Comparison of ENCODE assay signal across 2 cellular contexts in genomic region chr11:70312401-70313357, GRCh38.
TF ChIP-seq lines count a peak whose summit lies in the region.

No MANE protein-coding gene starts in this region.

TF ChIP-seq in K562, 482 proteins besides CTCF, POLR2A, EP300 and RAD21 (continues in another document):
- TF ChIP-seq MEIS2 (IDR thresholded peaks at IDR 0.05; ENCODE audit: partially characterized antibody) (peak; percentile 4), BHLHE40 (IDR thresholded peaks at IDR 0.05; ENCODE audit: low read length) (no peak), ELF1 (tag; IDR thresholded peaks at IDR 0.05) (no peak), DPF2 (IDR thresholded peaks at IDR 0.05) (peak; percentile 63; the same call in 1 of the 2 replicates), HSF4 (CRISPR knock-in tag; IDR thresholded peaks at IDR 0.05; ENCODE audit: borderline replicate concordance) (no peak), PHF21A (IDR thresholded peaks at IDR 0.05; ENCODE audit: borderline replicate concordance, low read depth) (no peak), JUND (IDR thresholded peaks at IDR 0.05; ENCODE audit: borderline replicate concordance, low read depth, low read length) (peak; percentile 26; the same call in 1 of the 2 replicates), JUND (tag; IDR thresholded peaks at IDR 0.05; ENCODE audit: borderline replicate concordance, low read depth, low read length) (peak; percentile 36; the same call in 1 of the 3 replicates), USF1 (CRISPR knock-in tag; IDR thresholded peaks at IDR 0.05) (peak; percentile 70), E2F6 (IDR thresholded peaks at IDR 0.05; ENCODE audit: borderline replicate concordance in 1 of 2, extremely low read depth in 1 of 2, insufficient read depth in 1 of 2, insufficient read length in 1 of 2, low read depth in 1 of 2, low read length in 1 of 2, poor library complexity in 1 of 2, severe bottlenecking in 1 of 2) (peak; percentile 40 to 59), POU5F1 (IDR thresholded peaks at IDR 0.05; ENCODE audit: borderline replicate concordance, low read depth, low read length, partially characterized antibody) (no peak), NR2F6 (CRISPR knock-in tag; IDR thresholded peaks at IDR 0.05) (no peak), CCNT2 (IDR thresholded peaks at IDR 0.05; ENCODE audit: borderline replicate concordance, extremely low read depth, insufficient read length, low read depth, low read length) (no peak), ZNF444 (CRISPR knock-in tag; IDR thresholded peaks at IDR 0.05) (no peak), ZNF592 (IDR thresholded peaks at IDR 0.05) (0 out of 2 replicates have a peak, but pooled peaks have one; percentile 51), PML (IDR thresholded peaks at IDR 0.05; ENCODE audit: low read length) (0 out of 2 replicates have a peak, but pooled peaks have one; percentile 11), NR2C1 (IDR thresholded peaks at IDR 0.05) (peak; percentile 74), NR2C1 (tag; IDR thresholded peaks at IDR 0.05) (peak; percentile 68), L3MBTL2 (IDR thresholded peaks at IDR 0.05) (peak; percentile 80), ZKSCAN1 (IDR thresholded peaks at IDR 0.05; ENCODE audit: low read depth, low read length) (no peak), TSHZ1 (CRISPR knock-in tag; IDR thresholded peaks at IDR 0.05) (no peak), POLR2AphosphoS5 (IDR thresholded peaks at IDR 0.05; ENCODE audit: control insufficient read depth, insufficient read depth, low read depth, low read length) (0 out of 2 replicates have a peak, but pooled peaks have one; percentile 19), ZNF354B (CRISPR knock-in tag; IDR thresholded peaks at IDR 0.05) (no peak)

TF ChIP-seq in HepG2, 621 proteins besides CTCF, POLR2A, EP300 and RAD21:
- TF ChIP-seq ZNF770 (CRISPR knock-in tag; IDR thresholded peaks at IDR 0.05) (no peak), TOE1 (CRISPR knock-in tag; IDR thresholded peaks at IDR 0.05) (no peak)
TF ChIP-seq in HepG2: peak in this region for 0.
